1 cellular context compared by ENCODE assay signal in genomic region chr16:12255473-12255872, GRCh38.
TF ChIP-seq lines count a peak whose summit lies in the region.

No MANE protein-coding gene starts in this region.

TF ChIP-seq in HepG2, 621 proteins besides CTCF, POLR2A, EP300 and RAD21 (continued from another document):
- TF ChIP-seq ZNF792 (CRISPR knock-in tag; IDR thresholded peaks at IDR 0.05), result no peak
